ENCODE assay signal across 18 cellular contexts in genomic region chr12:74066476-74066875, GRCh38.
"Had no signal": no experiment of that assay in that cellular context is flagged by ENCODE, and none has a peak within 500 bp of the region (broad histone marks: within the 10 kb centered on the region; RNA-seq: fewer than 3 reads in every experiment).

No MANE protein-coding gene starts in this region.

- H3K27me3 ChIP-seq: breast epithelium, esophagus squamous epithelium, upper lobe of left lung had no signal

- H3K4me3 Mint-ChIP-seq: activated CD4-positive, alpha-beta memory T cell treated with anti-CD3 and anti-CD28 coated beads, Interleukin-2, amount 10 ng/mL, durations not matched to agents 7 days and 5 days; activated naive CD8-positive, alpha-beta T cell treated with anti-CD3 and anti-CD28 coated beads, Interleukin-2, amount 10 ng/mL, durations not matched to agents 7 days and 5 days; activated T-cell treated with anti-CD3 and anti-CD28 coated beads, Interleukin-2, amount 50 U/mL, for 72 hours; naive thymus-derived CD4-positive, alpha-beta T cell; stimulated activated naive CD8-positive, alpha-beta T cell treated with anti-CD3 and anti-CD28 coated beads, Interleukin-15, Interleukin-2, amounts not matched to agents 100 ng/mL and 50 ng/mL, for 24 hours had no signal

- H3K36me3 ChIP-seq: breast epithelium, esophagus squamous epithelium, upper lobe of left lung had no signal

- H3K27ac ChIP-seq: breast epithelium, esophagus squamous epithelium, parathyroid adenoma, upper lobe of left lung had no signal

- H3K36me3 Mint-ChIP-seq: activated naive CD8-positive, alpha-beta T cell treated with anti-CD3 and anti-CD28 coated beads, Interleukin-2, amount 10 ng/mL, durations not matched to agents 7 days and 5 days had no signal

- H3K27me3 Mint-ChIP-seq: activated CD4-positive, alpha-beta memory T cell treated with anti-CD3 and anti-CD28 coated beads, Interleukin-2, amount 10 ng/mL, durations not matched to agents 7 days and 5 days; activated naive CD8-positive, alpha-beta T cell treated with anti-CD3 and anti-CD28 coated beads, Interleukin-2, amount 10 ng/mL, durations not matched to agents 7 days and 5 days; naive thymus-derived CD4-positive, alpha-beta T cell; stimulated activated naive CD8-positive, alpha-beta T cell treated with anti-CD3 and anti-CD28 coated beads, Interleukin-15, Interleukin-2, amounts not matched to agents 100 ng/mL and 50 ng/mL, for 24 hours had no signal

- H3K9me3 ChIP-seq: esophagus squamous epithelium, upper lobe of left lung had no signal

- H3K4me3 ChIP-seq: breast epithelium, esophagus squamous epithelium, upper lobe of left lung had no signal

- H3K4me1 ChIP-seq: breast epithelium, esophagus squamous epithelium, parathyroid adenoma, upper lobe of left lung had no signal

- DNase-seq: activated CD4-positive, alpha-beta memory T cell treated with anti-CD3 and anti-CD28 coated beads, Interleukin-2, amount 10 ng/mL, durations not matched to agents 7 days and 5 days; activated CD4-positive, alpha-beta T cell treated with anti-CD3 and anti-CD28 coated beads for 1 hour; activated gamma-delta T cell treated with Interleukin-2 at 50 U/mL for 16 hours; activated naive CD8-positive, alpha-beta T cell treated with anti-CD3 and anti-CD28 coated beads, Interleukin-2, amount 10 ng/mL, durations not matched to agents 7 days and 5 days; activated T-cell treated with anti-CD3 and anti-CD28 coated beads, Interleukin-2, amount 50 U/mL, for 72 hours; aorta; esophagus squamous epithelium; foreskin fibroblast; glutamatergic neuron; immature natural killer cell; left colon; naive thymus-derived CD4-positive, alpha-beta T cell; stimulated activated CD4-positive, alpha-beta T cell treated with anti-CD3 and anti-CD28 coated beads, Interleukin-4, amount 100 ng/mL, for 24 hours; upper lobe of left lung had no signal

- H3K27ac Mint-ChIP-seq: activated CD4-positive, alpha-beta memory T cell treated with anti-CD3 and anti-CD28 coated beads, Interleukin-2, amount 10 ng/mL, durations not matched to agents 7 days and 5 days; activated naive CD8-positive, alpha-beta T cell treated with anti-CD3 and anti-CD28 coated beads, Interleukin-2, amount 10 ng/mL, durations not matched to agents 7 days and 5 days; activated T-cell treated with anti-CD3 and anti-CD28 coated beads, Interleukin-2, amount 50 U/mL, for 72 hours; naive thymus-derived CD4-positive, alpha-beta T cell; stimulated activated naive CD8-positive, alpha-beta T cell treated with anti-CD3 and anti-CD28 coated beads, Interleukin-15, Interleukin-2, amounts not matched to agents 100 ng/mL and 50 ng/mL, for 24 hours had no signal

- ATAC-seq: activated T-cell treated with anti-CD3 and anti-CD28 coated beads, Interleukin-2, amount 50 U/mL, for 72 hours; left colon; naive thymus-derived CD4-positive, alpha-beta T cell had no signal

- H3K4me1 Mint-ChIP-seq: activated CD4-positive, alpha-beta memory T cell treated with anti-CD3 and anti-CD28 coated beads, Interleukin-2, amount 10 ng/mL, durations not matched to agents 7 days and 5 days; activated naive CD8-positive, alpha-beta T cell treated with anti-CD3 and anti-CD28 coated beads, Interleukin-2, amount 10 ng/mL, durations not matched to agents 7 days and 5 days; immature natural killer cell; naive thymus-derived CD4-positive, alpha-beta T cell had no signal

- FAIRE-seq: endometrium had no signal
